ENCODE assay signal across 1 cellular context in genomic region chr21:40846566-40847411, GRCh38.
TF ChIP-seq lines count a peak whose summit lies in the region.

DSCAM (minus strand) TSS chr21:40847158; CDS start chr21:40846661, 497 bp downstream.

TF ChIP-seq in H1, 55 proteins besides CTCF, POLR2A, EP300 and RAD21:
- TF ChIP-seq ZNF274 (IDR thresholded peaks at IDR 0.05; ENCODE audit: borderline replicate concordance, extremely low read depth, low read length) (no peak), TAF1 (IDR thresholded peaks at IDR 0.05; ENCODE audit: low read depth, low read length) (0 out of 2 replicates have a peak, but pooled peaks have one; percentile 18), CHD7 (IDR thresholded peaks at IDR 0.05; ENCODE audit: insufficient replicate concordance, low read length) (no peak), SAP30 (IDR thresholded peaks at IDR 0.05; ENCODE audit: insufficient read depth, insufficient replicate concordance, low read length) (no peak), YY1 (IDR thresholded peaks at IDR 0.05; ENCODE audit: low read depth, low read length) (no peak), SIRT6 (IDR thresholded peaks at IDR 0.05; ENCODE audit: low read length) (no peak), FOSL1 (IDR thresholded peaks at IDR 0.05; ENCODE audit: insufficient read depth, low read depth, low read length) (no peak), SP2 (IDR thresholded peaks at IDR 0.05; ENCODE audit: low read length) (no peak), CEBPB (IDR thresholded peaks at IDR 0.05; ENCODE audit: low read depth, low read length) (no peak), BRCA1 (IDR thresholded peaks at IDR 0.05; ENCODE audit: low read depth, low read length) (no peak), ATF3 (IDR thresholded peaks at IDR 0.05; ENCODE audit: insufficient read depth, low read depth, low read length) (no peak), TBP (IDR thresholded peaks at IDR 0.05; ENCODE audit: low read depth, low read length) (peak; percentile 65; the same call in 1 of the 2 replicates), RBBP5 (IDR thresholded peaks at IDR 0.05; ENCODE audit: borderline replicate concordance, low read depth, low read length) (peak; percentile 75; the same call in 1 of the 2 replicates), POLR2AphosphoS5 (IDR thresholded peaks at IDR 0.05; ENCODE audit: low read depth, low read length) (no peak), SRF (IDR thresholded peaks at IDR 0.05; ENCODE audit: low read depth, low read length) (no peak), KDM5A (IDR thresholded peaks at IDR 0.05; ENCODE audit: low read length) (no peak), KDM4A (IDR thresholded peaks at IDR 0.05; ENCODE audit: low read depth, low read length, severe bottlenecking) (peak; percentile 90), NRF1 (IDR thresholded peaks at IDR 0.05; ENCODE audit: low read depth, low read length) (no peak), SP4 (IDR thresholded peaks at IDR 0.05; ENCODE audit: low read length) (no peak), CREB1 (IDR thresholded peaks at IDR 0.05) (no peak), BCL11A (IDR thresholded peaks at IDR 0.05; ENCODE audit: low read depth in 2 of 2, low read length in 2 of 2) (no peak), TCF12 (IDR thresholded peaks at IDR 0.05; ENCODE audit: low read depth, low read length) (no peak), MAX (IDR thresholded peaks at IDR 0.05) (peak; percentile 76), CTBP2 (IDR thresholded peaks at IDR 0.05; ENCODE audit: borderline replicate concordance, insufficient read depth, insufficient read length, low read length) (peak; percentile 31), EZH2 (IDR thresholded peaks at IDR 0.05; ENCODE audit: low read depth, low read length, severe bottlenecking) (peak; percentile 38), SIX5 (IDR thresholded peaks at IDR 0.05; ENCODE audit: low read depth, low read length) (no peak), KDM1A (IDR thresholded peaks at IDR 0.05; ENCODE audit: borderline replicate concordance, low read length) (no peak), E2F6 (IDR thresholded peaks at IDR 0.05) (peak; percentile 55), CBX5 (IDR thresholded peaks at IDR 0.05; ENCODE audit: low read depth, low read length) (no peak), CBX8 (IDR thresholded peaks at IDR 0.05; ENCODE audit: borderline replicate concordance, low read depth, low read length) (no peak), SIN3A (conservative IDR thresholded peaks at IDR 0.05 in 1 of 2, IDR thresholded peaks at IDR 0.05 in 1 of 2; ENCODE audit: low read depth in 1 of 2, low read length in 2 of 2) (no peak), RXRA (IDR thresholded peaks at IDR 0.05; ENCODE audit: insufficient read depth, low read depth, low read length) (no peak), TEAD4 (IDR thresholded peaks at IDR 0.05; ENCODE audit: low read depth, low read length) (no peak), ATF2 (IDR thresholded peaks at IDR 0.05; ENCODE audit: low read length) (no peak), EGR1 (IDR thresholded peaks at IDR 0.05; ENCODE audit: borderline replicate concordance, low read depth, low read length) (no peak)
